8 cellular contexts compared by ENCODE assay signal in genomic region chr12:47905313-47905730, GRCh38. TPM values are rescaled to one million over a fixed set of nuclear protein-coding genes. Genes with fewer than 3 reads are reported as not detected.
DNase-seq lines count a peak whose midpoint lies in the region; ATAC-seq lines count a peak whose summit lies in the region.

No MANE protein-coding gene starts in this region.

- peaks cover 38 to 43% of the 10 kb centered on the region in 2 donors for H3K4me1 Mint-ChIP-seq in natural killer cell treated with Interleukin-12 subunit alpha and Interleukin-12 subunit beta and Interleukin-15 and Interleukin-18, amount 100 ng/mL, for 72 hours (ENCODE audit: low read depth in 2 of 2)

- H3K27ac Mint-ChIP-seq in natural killer cell treated with Interleukin-12 subunit alpha and Interleukin-12 subunit beta and Interleukin-15 and Interleukin-18, amount 100 ng/mL, for 72 hours: peak overlapping the region in 1 of 2 donors; percentile 60

- H3K27me3 ChIP-seq in esophagus (ENCODE audit: control insufficient read depth in 1 of 2, insufficient read depth in 2 of 2, low read length in 2 of 2): no peaks in the 10 kb centered on the region

- H3K36me3 Mint-ChIP-seq in natural killer cell treated with Interleukin-12 subunit alpha and Interleukin-12 subunit beta and Interleukin-15 and Interleukin-18, amount 100 ng/mL, for 72 hours: no peaks in the 10 kb centered on the region

- no peak overlapping the region for H3K9ac ChIP-seq in SK-N-MC (ENCODE audit: insufficient read length)

- no peaks in the 10 kb centered on the region for H3K9me3 Mint-ChIP-seq in natural killer cell treated with Interleukin-12 subunit alpha and Interleukin-12 subunit beta and Interleukin-15 and Interleukin-18, amount 100 ng/mL, for 72 hours

- peak; percentile 75 for DNase-seq in Right ventricle myocardium inferior (ENCODE audit: missing footprints)
- no peak for DNase-seq in cardiac septum (ENCODE audit: low spot score)
- DNase-seq in SK-N-MC (ENCODE audit: low read depth, low spot score): no peak
- DNase-seq in natural killer cell treated with Interleukin-12 subunit alpha and Interleukin-12 subunit beta and Interleukin-15 and Interleukin-18, amount 100 ng/mL, for 72 hours (ENCODE audit: low spot score): no peak
- DNase-seq in NCI-H345 treated with DMSO at 0.1 percent for 48 hours (lab: John Stamatoyannopoulos, UW; ENCODE audit: unreplicated experiment): no peak
- DNase-seq in kidney glomerular epithelial cell (lab: John Stamatoyannopoulos, UW): no peak

- 1% methylated on average over 34 of the region's 34 CpGs for whole genome bisulfite sequencing in esophagus, 2 donors

- H3K36me3 ChIP-seq in SK-N-MC (ENCODE audit: insufficient read depth, low read length) (no peaks in the 10 kb centered on the region), esophagus (ENCODE audit: control insufficient read depth in 2 of 2, insufficient read depth in 2 of 2, low read length in 1 of 2) (no peaks in the 10 kb centered on the region)

- peaks cover 3 to 25% of the 10 kb centered on the region in 2 donors for H3K4me1 ChIP-seq in esophagus (ENCODE audit: control insufficient read depth in 2 of 2, insufficient read depth in 2 of 2, low read length in 1 of 2)

- H3K4me3 ChIP-seq in SK-N-MC (peak overlapping the region; percentile 83), esophagus (ENCODE audit: low read depth in 1 of 2, low read length in 2 of 2) (peak overlapping the region; percentile 55 to 80)

- H3K4me3 Mint-ChIP-seq in natural killer cell treated with Interleukin-12 subunit alpha and Interleukin-12 subunit beta and Interleukin-15 and Interleukin-18, amount 100 ng/mL, for 72 hours: peak overlapping the region; percentile 97

- H3K27me3 Mint-ChIP-seq in natural killer cell treated with Interleukin-12 subunit alpha and Interleukin-12 subunit beta and Interleukin-15 and Interleukin-18, amount 100 ng/mL, for 72 hours: peaks cover 28 to 38% of the 10 kb centered on the region in 2 donors

- peak; percentile 40 for ATAC-seq in Right ventricle myocardium inferior
- peak; percentile 2 for ATAC-seq in HG02973 (IDR thresholded peaks at IDR 0.05; ENCODE audit: unreplicated experiment)
- ATAC-seq in natural killer cell treated with Interleukin-12 subunit alpha and Interleukin-12 subunit beta and Interleukin-15 and Interleukin-18, amount 100 ng/mL, for 72 hours: peak; percentile 2 to 43

- H3K27ac ChIP-seq in SK-N-MC (no peak overlapping the region), esophagus (ENCODE audit: low read depth in 2 of 2, low read length in 1 of 2) (peak overlapping the region; percentile 16 to 62)

- intact Hi-C loops in Right ventricle myocardium inferior (cut with DNase I) (no loop called here), cardiac septum (cut with DNase I) (loop anchor here (5.0 kb wide), 1 partner anchor 42 kb away; no protein-coding TSS in a partner anchor)

- no peaks in the 10 kb centered on the region for H3K9me3 ChIP-seq in SK-N-MC (ENCODE audit: low read depth, low read length)
- H3K9me3 ChIP-seq in esophagus (ENCODE audit: control insufficient read depth in 2 of 2, insufficient read depth in 1 of 2, low read depth in 1 of 2, low read length in 1 of 2): no peaks in the 10 kb centered on the region

RNA-seq across cellular contexts. Expression of gene VDR, which starts 0.5 kb away (rescaled TPM):
- total RNA-seq in Right ventricle myocardium inferior: 0.35 TPM
- 1.3 TPM for total RNA-seq in cardiac septum
- 10 to 100 TPM in 1 of 2 donors, 1 to 10 TPM in 1; 8.8 to 10.8 TPM for polyA plus RNA-seq in esophagus
- total RNA-seq in natural killer cell treated with Interleukin-12 subunit alpha and Interleukin-12 subunit beta and Interleukin-15 and Interleukin-18, amount 100 ng/mL, for 72 hours: 10 to 100 TPM; 12.0 to 23.0 TPM

RNA-seq across cellular contexts. Expression of gene TMEM106C, which starts 58.1 kb away (rescaled TPM):
- total RNA-seq in Right ventricle myocardium inferior: 45.6 TPM
- total RNA-seq in cardiac septum: 37.5 TPM
- polyA plus RNA-seq in esophagus: 10 to 100 TPM; 22.0 to 51.1 TPM
- 10 to 100 TPM; 75.6 to 84.2 TPM for total RNA-seq in natural killer cell treated with Interleukin-12 subunit alpha and Interleukin-12 subunit beta and Interleukin-15 and Interleukin-18, amount 100 ng/mL, for 72 hours
